Comparison of ENCODE assay signal across 19 cellular contexts in the genomic region with DNA sequence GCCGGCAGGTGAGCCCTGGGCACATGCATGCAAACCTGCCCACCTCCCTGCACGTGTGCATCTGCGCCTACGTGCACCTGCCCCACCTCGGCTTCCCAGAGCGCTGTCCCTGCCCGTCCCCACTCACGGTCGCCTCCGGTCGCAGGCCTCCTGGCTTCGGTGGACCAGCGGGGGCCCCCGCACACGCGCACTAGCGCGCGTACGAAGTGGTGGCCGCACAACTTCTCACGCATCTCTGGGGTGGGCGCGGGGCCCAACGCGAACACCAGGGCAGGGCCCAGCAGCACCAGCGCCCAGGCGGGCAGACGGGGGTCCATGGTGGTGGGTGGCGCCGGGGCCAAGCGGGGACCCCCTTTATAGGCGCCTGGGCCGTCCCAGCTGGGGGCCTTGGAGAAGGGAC. TPM values are rescaled to one million over a fixed set of nuclear protein-coding genes. Genes with fewer than 3 reads are reported as not detected.
DNase-seq lines count a peak whose midpoint lies in the region; ATAC-seq, FAIRE-seq and TF ChIP-seq lines count a peak whose summit lies in the region.
"Had no signal": no experiment of that assay in that cellular context is flagged by ENCODE, and none has a peak within 500 bp of the region (broad histone marks: within the 10 kb centered on the region; RNA-seq: fewer than 3 reads in every experiment).

Gene INSL3, minus strand, starts transcription at position 330 of the 400 bp plus-strand sequence. Its CDS starts 13 bp downstream, at position 317.

- TF ChIP-seq POLR2A in K562 (conservative IDR thresholded peaks at IDR 0.05) (no peak), testis (IDR thresholded peaks at IDR 0.05) (no peak)

- no peak within 1 kb of the TSS for H3K4ac ChIP-seq in mesendoderm (ENCODE audit: low read depth, low read length)

- in situ Hi-C loops in K562 (cut with MboI): no loop called here

- no peak within 1 kb of the TSS for H3K18ac ChIP-seq in mesendoderm (ENCODE audit: low read length)

- H4K20me1 ChIP-seq in K562 (replicated peaks; ENCODE audit: control insufficient read depth, insufficient read depth, low read length) (no peaks in the 10 kb centered on the region), osteoblast (ENCODE audit: insufficient read depth, low read length) (no peaks in the 10 kb centered on the region)
- H4K20me1 ChIP-seq: BLaER1 had no signal

- peaks cover 8 to 44% of the 10 kb centered on the region in 2 experiments; a peak in 4 of 5 replicates for H3K27me3 ChIP-seq in K562 (ENCODE audit: control insufficient read depth in 2 of 2, insufficient read depth in 2 of 2, low read length in 2 of 2)
- no peaks in the 10 kb centered on the region for H3K27me3 ChIP-seq in osteoblast (ENCODE audit: insufficient read depth, low read length)
- no peaks in the 10 kb centered on the region for H3K27me3 ChIP-seq in testis
- H3K27me3 ChIP-seq in mesendoderm (ENCODE audit: insufficient read depth, low read length, poor library complexity): no peaks in the 10 kb centered on the region
- H3K27me3 ChIP-seq: BLaER1 had no signal

- H4K5ac ChIP-seq in mesendoderm (ENCODE audit: low read length): no peak within 1 kb of the TSS

- no peak within 1 kb of the TSS for H2AFZ ChIP-seq in K562 (ENCODE audit: low read depth, low read length)
- H2AFZ ChIP-seq in osteoblast (ENCODE audit: low read length): no peak within 1 kb of the TSS

- H3K9ac ChIP-seq in K562 (ENCODE audit: insufficient read depth in 1 of 2, low read depth in 2 of 2, low read length in 2 of 2) (no peak within 1 kb of the TSS), mesendoderm (ENCODE audit: low read length) (no peak within 1 kb of the TSS)
- H3K9ac ChIP-seq: BLaER1 had no signal

- DNase-seq in T-helper 1 cell (no peak), K562 (ENCODE audit: extremely low read depth in 1 of 4, low spot score in 3 of 4) (no peak), osteoblast (ENCODE audit: insufficient read length, low spot score, missing footprints) (peak; percentile 76), testis (no peak), NCI-H1105 treated with DMSO at 0.1 percent for 48 hours (lab: John Stamatoyannopoulos, UW) (no peak), mesendoderm (no peak)
- DNase-seq: 8988T; AML-193; CD8-positive, alpha-beta memory T cell; HCEC 1CT; HFFc6 had no signal

- no peak within 1 kb of the TSS for H2BK5ac ChIP-seq in mesendoderm (ENCODE audit: low read length)

- H3K4me3 ChIP-seq in K562: no peak within 1 kb of the TSS
- H3K4me3 ChIP-seq in osteoblast (ENCODE audit: insufficient read depth, low read length): no peak within 1 kb of the TSS
- no peak within 1 kb of the TSS for H3K4me3 ChIP-seq in testis
- H3K4me3 ChIP-seq in mesendoderm (ENCODE audit: low read length): no peak within 1 kb of the TSS
- H3K4me3 ChIP-seq: BLaER1 had no signal

- H3K36me3 ChIP-seq in K562 (ENCODE audit: control insufficient read depth, insufficient read depth, low read length) (no peaks in the 10 kb centered on the region), osteoblast (ENCODE audit: insufficient read depth, low read length) (no peaks in the 10 kb centered on the region), testis (ENCODE audit: low read depth, missing control alignments) (no peaks in the 10 kb centered on the region), mesendoderm (ENCODE audit: control insufficient read depth, insufficient read depth, low read length) (no peaks in the 10 kb centered on the region)

- CTCF ChIA-PET in K562 (lab: Yijun Ruan, JAX; ENCODE audit: low intra/inter-chr PET ratio): no interaction called here

- no peaks in the 10 kb centered on the region for H3K79me1 ChIP-seq in mesendoderm (ENCODE audit: low read length)

- WGBS in K562 (ENCODE audit: insufficient coverage, low coverage, missing lambda C conversion rate): 30% methylated on average over 21 of the region's 34 CpGs
- WGBS in testis, 2 donors: 79% methylated on average over 34 of the region's 34 CpGs; no CpG with 5 or more reads in 1 of the 2 donors
- WGBS in mesendoderm (ENCODE audit: extremely low coverage, insufficient coverage, low lambda C conversion rate): no CpG with 5 or more reads among the region's 34 CpGs

- no peaks in the 10 kb centered on the region for H3K9me1 ChIP-seq in K562 (ENCODE audit: control insufficient read depth, insufficient read depth, low read length)

- no peak within 1 kb of the TSS for H2BK15ac ChIP-seq in mesendoderm (replicated peaks; ENCODE audit: low read depth)

- no peak for TF ChIP-seq EP300 in K562 (IDR thresholded peaks at IDR 0.05; ENCODE audit: low read length)

- H3K56ac ChIP-seq in mesendoderm (ENCODE audit: low read length): no peak within 1 kb of the TSS

- ATAC-seq in K562: no peak
- no peak for ATAC-seq in HG03354 (IDR thresholded peaks at IDR 0.05; ENCODE audit: poor library complexity, severe bottlenecking, unreplicated experiment)

- H3K9me3 ChIP-seq in K562 (replicated peaks; ENCODE audit: control insufficient read depth, insufficient read depth, low read depth, low read length): no peaks in the 10 kb centered on the region
- no peaks in the 10 kb centered on the region for H3K9me3 ChIP-seq in osteoblast (ENCODE audit: low read depth, low read length)
- no peaks in the 10 kb centered on the region for H3K9me3 ChIP-seq in testis
- H3K9me3 ChIP-seq: BLaER1 had no signal

- TF ChIP-seq RAD21 in K562 (CRISPR knock-in tag; conservative IDR thresholded peaks at IDR 0.05 in 1 of 2, IDR thresholded peaks at IDR 0.05 in 1 of 2): no peak

- POLR2A ChIA-PET in K562 (lab: Yijun Ruan, JAX): no interaction called here

- H3K4me2 ChIP-seq in K562 (ENCODE audit: insufficient read depth, low read length) (no peak within 1 kb of the TSS), osteoblast (ENCODE audit: insufficient read depth, low read length) (no peak within 1 kb of the TSS), mesendoderm (ENCODE audit: low read length) (no peak within 1 kb of the TSS)
- H3K4me2 ChIP-seq: BLaER1 had no signal

- H3K79me2 ChIP-seq in K562 (ENCODE audit: control insufficient read depth, insufficient read depth, low read length): no peaks in the 10 kb centered on the region
- no peaks in the 10 kb centered on the region for H3K79me2 ChIP-seq in osteoblast (ENCODE audit: insufficient read depth, low read length)
- H3K79me2 ChIP-seq in mesendoderm (ENCODE audit: control insufficient read depth, insufficient read depth, low read length): no peaks in the 10 kb centered on the region

- TF ChIP-seq CTCF in K562 (IDR thresholded peaks at IDR 0.05 in 2 of 3, conservative IDR thresholded peaks at IDR 0.05 in 1 of 3; ENCODE audit: insufficient read depth in 2 of 3, low read depth in 1 of 3, low read length in 3 of 3) (no peak), osteoblast (IDR thresholded peaks at IDR 0.05; ENCODE audit: extremely low read depth, low read depth, low read length) (no peak), testis (IDR thresholded peaks at IDR 0.05) (no peak)

- intact Hi-C loops in T-helper 1 cell treated with Interleukin-12 subunit alpha and Interleukin-12 subunit beta and Interleukin-4 antibody, amounts not matched to agents 30 ng/mL and 1 ng/mL, for 36 hours (cut with micrococcal nuclease): no loop called here
- intact Hi-C loops in K562 (cut with micrococcal nuclease) (no loop called here), testis (cut with DNase I; ENCODE audit: low total_unique reads) (no loop called here)

- H3K4me1 ChIP-seq in K562 (replicated peaks in 1 of 2; ENCODE audit: control insufficient read depth in 2 of 2, insufficient read depth in 2 of 2, low read length in 2 of 2) (peaks cover 0 to 13% of the 10 kb centered on the region in 2 experiments; a peak in 2 of 5 replicates), osteoblast (ENCODE audit: insufficient read depth, low read length) (no peaks in the 10 kb centered on the region), testis (peaks cover 16% of the 10 kb centered on the region), mesendoderm (ENCODE audit: control insufficient read depth, low read depth, low read length) (no peaks in the 10 kb centered on the region)
- H3K4me1 ChIP-seq: BLaER1 had no signal

- H2BK120ac ChIP-seq in mesendoderm (ENCODE audit: low read depth, low read length): no peak within 1 kb of the TSS

- no peak within 1 kb of the TSS for H3K27ac ChIP-seq in K562 (ENCODE audit: extremely low read depth, low read depth, low read length)
- no peak within 1 kb of the TSS for H3K27ac ChIP-seq in osteoblast (ENCODE audit: low read depth, low read length)
- no peak within 1 kb of the TSS for H3K27ac ChIP-seq in testis
- H3K27ac ChIP-seq in mesendoderm (ENCODE audit: low read depth, low read length): no peak within 1 kb of the TSS
- H3K27ac ChIP-seq: BLaER1, HL-60 had no signal

- no peak within 1 kb of the TSS for H2AK5ac ChIP-seq in mesendoderm (ENCODE audit: low read length)

- no peak within 1 kb of the TSS for H3K23ac ChIP-seq in mesendoderm (ENCODE audit: low read length)

- no TSS peak for BruUV-seq in K562 (replicated peaks; lab: Mats Ljungman, UMichigan)

- FAIRE-seq in K562 (lab: Jason Lieb, UNC): no peak
- FAIRE-seq: GM12892, GM19239 had no signal

- no peak within 1 kb of the TSS for H4K8ac ChIP-seq in mesendoderm (ENCODE audit: low read depth, low read length)

TF ChIP-seq in K562, 482 proteins besides CTCF, POLR2A, EP300 and RAD21 (continues in another document):
- no peak for TF ChIP-seq ZNF24 (IDR thresholded peaks at IDR 0.05)

RNA-seq across cellular contexts. Expression of gene INSL3, which starts in this region (rescaled TPM):
- 11.8 and 13.9 TPM in 2 replicates for total RNA-seq in T-helper 1 cell treated with Interleukin-12 subunit alpha and Interleukin-12 subunit beta and Interleukin-4 antibody, amounts not matched to agents 30 ng/mL and 1 ng/mL, for 36 hours
- total RNA-seq in K562 (2011; cell fraction: chromatin; rRNA removed; ENCODE audit: low replicate concordance): not detected in 2 replicates
- not detected in 2 replicates for total RNA-seq in K562 (2011; cell fraction: nucleolus; rRNA removed)
- total RNA-seq in K562 (2011; cell fraction: nucleoplasm; rRNA removed): not detected in 2 replicates
- total RNA-seq in K562 (2014; rRNA removed): not detected in 2 replicates
- not detected in 2 replicates for total RNA-seq in K562 (2014; rRNA removed; fragmentation: Illumina TruSeq; extraction: Trizol)
- total RNA-seq in K562 (2015; rRNA removed; fragmentation: Illumina TruSeq; extraction: Trizol): not detected in 2 replicates
- total RNA-seq in K562 (2021): not detected in 2 replicates
- polyA plus RNA-seq in K562 (2011; rRNA removed): not detected in 2 replicates
- polyA plus RNA-seq in K562 (2011; cell fraction: cytosol; rRNA removed): not detected in 2 replicates
- polyA plus RNA-seq in K562 (2011; cell fraction: nucleus; rRNA removed): not detected in 2 replicates
- polyA plus RNA-seq in K562 (2012): not detected in 2 replicates
- polyA plus RNA-seq in K562 (2014; fragmentation: Illumina TruSeq; extraction: Trizol): not detected in 2 replicates
- polyA plus RNA-seq in K562 (2014; fragmentation: Nextera tagmentation; extraction: Ambion mirVana): not detected
- polyA plus RNA-seq in K562 (2014; rRNA removed): not detected in 2 replicates
- polyA minus RNA-seq in K562 (2011; rRNA and poly(A)+ RNA removed): not detected in 2 replicates
- polyA minus RNA-seq in K562 (2011; cell fraction: cytosol; rRNA and poly(A)+ RNA removed): not detected in 2 replicates
- polyA minus RNA-seq in K562 (2011; cell fraction: nucleus; rRNA and poly(A)+ RNA removed): not detected in 2 replicates
- not detected in 2 replicates for total RNA-seq in osteoblast
- 100 to 1,000 TPM in 1 of 2 donors, 10 to 100 TPM in 1; 39.0 to 183 TPM for total RNA-seq in testis
- polyA plus RNA-seq in testis (ENCODE audit: insufficient read depth, low read depth, low replicate concordance): 1,477 TPM
- polyA plus RNA-seq in mesendoderm (2013, experiment 1 of 2): 0.14 TPM
- 0.28 TPM for polyA plus RNA-seq in mesendoderm (2013, experiment 2 of 2)
- total RNA-seq: G401, H4, HFFc6 had no signal

Comparison
In these comparisons a context has a peak if more than half of its experiments do, and no peak if none do; other contexts are left out.
1. RNA of gene INSL3 (total RNA-seq): 39.0 to 183 TPM in testis and 11.8 to 13.9 TPM in T-helper 1 cell treated with Interleukin-12 subunit alpha and Interleukin-12 subunit beta and Interleukin-4 antibody, amounts not matched to agents 30 ng/mL and 1 ng/mL, for 36 hours; not detected in K562 and not detected in osteoblast; every median in the first group is over 10 times any median in the second.
2. RNA of gene INSL3 (polyA plus RNA-seq): 1,477 TPM in testis (single experiment); not detected in K562; every median in the first group is over 1,000 times any median in the second.
3. Peak in DNase-seq in osteoblast; RNA of the gene not detected or under 1 TPM.